Comparison of ENCODE assay signal across 11 cellular contexts in genomic region chr20:7879883-7880282, GRCh38.
A peak's percentile ranks its signal among the peaks of the same experiment; 100 is the strongest.
DNase-seq lines count a peak whose midpoint lies in the region; ATAC-seq and TF ChIP-seq lines count a peak whose summit lies in the region.
"Had no signal": no experiment of that assay in that cellular context is flagged by ENCODE, and none has a peak within 500 bp of the region (broad histone marks: within the 10 kb centered on the region; RNA-seq: fewer than 3 reads in every experiment).

No MANE protein-coding gene starts in this region.

- H3K27me3 ChIP-seq in BLaER1 (no peaks in the 10 kb centered on the region), IMR-90 (ENCODE audit: control insufficient read depth, insufficient read depth, low read length) (no peaks in the 10 kb centered on the region)
- H3K27me3 ChIP-seq: body of pancreas, gastrocnemius medialis had no signal

- no peak overlapping the region for H2AK9ac ChIP-seq in IMR-90 (replicated peaks; ENCODE audit: low read depth, low read length, poor library complexity)

- H3K18ac ChIP-seq in IMR-90 (ENCODE audit: low read depth, low read length), result no peak overlapping the region

- H3K36me3 ChIP-seq in BLaER1 (no peaks in the 10 kb centered on the region), IMR-90 (ENCODE audit: control insufficient read depth, insufficient read depth, low read length) (no peaks in the 10 kb centered on the region)
- H3K36me3 ChIP-seq: gastrocnemius medialis had no signal

- H3K9me1 ChIP-seq in IMR-90 (ENCODE audit: insufficient read depth, low read length), result no peaks in the 10 kb centered on the region

- H3K23ac ChIP-seq in IMR-90 (ENCODE audit: low read depth, low read length), result no peak overlapping the region

- H3K14ac ChIP-seq in IMR-90 (replicated peaks; ENCODE audit: low read depth, low read length), result no peak overlapping the region

- peaks cover 0 to 1% of the 10 kb centered on the region in 2 donors for H3K9me3 Mint-ChIP-seq in activated T-cell treated with anti-CD3 and anti-CD28 coated beads, Interleukin-2, amount 50 U/mL, for 72 hours

- CTCF ChIA-PET in IMR-90 (lab: Yijun Ruan, JAX), result interaction anchor here (0.6 to 1.7 kb wide), 3 partner anchors 46 to 1326 kb away, joined by 3 to 6 read pairs (median 3); no protein-coding TSS in a partner anchor

- H3K27me3 Mint-ChIP-seq in activated T-cell treated with anti-CD3 and anti-CD28 coated beads, Interleukin-2, amount 50 U/mL, for 72 hours (ENCODE audit: low read depth), result no peaks in the 10 kb centered on the region
- peaks cover 27% of the 10 kb centered on the region for H3K27me3 Mint-ChIP-seq in T-helper 17 cell

- H3K4me2 ChIP-seq in BLaER1 (peak overlapping the region; percentile 59), IMR-90 (ENCODE audit: low read depth, low read length) (peak overlapping the region; percentile 20; the same call in 1 of the 2 replicates)

- TF ChIP-seq CTCF in IMR-90 (conservative IDR thresholded peaks at IDR 0.05; ENCODE audit: low read depth, low read length) (no peak), epithelial cell of esophagus (IDR thresholded peaks at IDR 0.05; ENCODE audit: insufficient read depth, low read depth, low read length, missing control alignments) (no peak)

- dilution Hi-C loops in IMR-90 (cut with HindIII; ENCODE audit: low sequenced_read_pairs, unreplicated experiment), result no loop called here

- ATAC-seq in GM21423 (IDR thresholded peaks at IDR 0.05; ENCODE audit: unreplicated experiment) (peak; percentile 83), IMR-90 (ENCODE audit: low read depth) (peak; percentile 90), HG03039 (IDR thresholded peaks at IDR 0.05; ENCODE audit: unreplicated experiment) (no peak), T-helper 17 cell (no peak)
- ATAC-seq in activated T-cell treated with anti-CD3 and anti-CD28 coated beads, Interleukin-2, amount 50 U/mL, for 72 hours (replicated peaks in 1 of 2), result no peak
- ATAC-seq: body of pancreas, gastrocnemius medialis had no signal

- H4K8ac ChIP-seq in IMR-90 (ENCODE audit: low read depth in 2 of 2, low read length in 2 of 2), result peak overlapping the region in 1 of 2 experiments; percentile 27; a peak in 1 of 4 replicates

- no TSS peak for BruUV-seq in IMR-90 (replicated peaks; lab: Mats Ljungman, UMichigan)

- H3K4me1 ChIP-seq in BLaER1 (peaks cover 24% of the 10 kb centered on the region), IMR-90 (ENCODE audit: control insufficient read depth, insufficient read depth, low read length) (no peaks in the 10 kb centered on the region)
- H3K4me1 ChIP-seq: body of pancreas, gastrocnemius medialis had no signal

- H2BK15ac ChIP-seq in IMR-90 (ENCODE audit: low read depth, low read length), result no peak overlapping the region

- peak overlapping the region; percentile 34 for H2BK5ac ChIP-seq in IMR-90 (ENCODE audit: low read depth, low read length, poor library complexity, severe bottlenecking)

- H3K9ac ChIP-seq in BLaER1 (peak overlapping the region; percentile 30; the same call in 1 of the 2 replicates), IMR-90 (ENCODE audit: low read depth, low read length) (no peak overlapping the region)

- H3K4me3 ChIP-seq in BLaER1, result no peak overlapping the region
- no peak overlapping the region for H3K4me3 ChIP-seq in IMR-90 (ENCODE audit: insufficient read depth, low read depth, low read length)
- no peak overlapping the region for H3K4me3 ChIP-seq in epithelial cell of esophagus (ENCODE audit: low read length)
- H3K4me3 ChIP-seq: body of pancreas, gastrocnemius medialis had no signal

- no peak for TF ChIP-seq RAD21 in IMR-90 (IDR thresholded peaks at IDR 0.05; ENCODE audit: low read length)

- no peak overlapping the region for H4K5ac ChIP-seq in IMR-90 (ENCODE audit: low read depth, low read length)

- no peak overlapping the region for H2AFZ ChIP-seq in IMR-90 (replicated peaks; ENCODE audit: low read length, poor library complexity)

- in situ Hi-C loops in IMR-90 (cut with MboI; ENCODE audit: low sequenced_read_pairs), result no loop called here

- no peak for TF ChIP-seq POLR2A in IMR-90 (IDR thresholded peaks at IDR 0.05; ENCODE audit: low read depth, low read length)

- H3K4me1 Mint-ChIP-seq in activated T-cell treated with anti-CD3 and anti-CD28 coated beads, Interleukin-2, amount 50 U/mL, for 72 hours (ENCODE audit: low read depth), result no peaks in the 10 kb centered on the region
- no peaks in the 10 kb centered on the region for H3K4me1 Mint-ChIP-seq in T-helper 17 cell

- peak overlapping the region; percentile 75 for H2BK120ac ChIP-seq in IMR-90 (ENCODE audit: low read depth, low read length)

- H3K27ac ChIP-seq in BLaER1 (peak overlapping the region; percentile 24; the same call in 1 of the 2 replicates), IMR-90 (ENCODE audit: insufficient read depth, low read length) (peak overlapping the region; percentile 50; the same call in 1 of the 2 replicates)
- H3K27ac ChIP-seq: body of pancreas, gastrocnemius medialis had no signal

- no peaks in the 10 kb centered on the region for H3K79me1 ChIP-seq in IMR-90 (ENCODE audit: low read depth in 1 of 2, low read length in 2 of 2)

- H4K91ac ChIP-seq in IMR-90 (ENCODE audit: insufficient read depth, low read depth, low read length), result peak overlapping the region; percentile 53; the same call in 1 of the 2 replicates

- no peaks in the 10 kb centered on the region for H3K9me3 ChIP-seq in BLaER1
- H3K9me3 ChIP-seq in IMR-90 (ENCODE audit: control insufficient read depth, insufficient read depth, low read length), result no peaks in the 10 kb centered on the region
- no peaks in the 10 kb centered on the region for H3K9me3 ChIP-seq in T-helper 17 cell (ENCODE audit: control insufficient read depth, low read length, poor library complexity, severe bottlenecking)
- H3K9me3 ChIP-seq: body of pancreas, gastrocnemius medialis had no signal

- intact Hi-C loops in IMR-90 (cut with micrococcal nuclease), result no loop called here

- DNase-seq in IMR-90 (peak; percentile 43), epithelial cell of esophagus (ENCODE audit: low read depth) (peak; percentile 10), D341Med (ENCODE audit: low spot score) (no peak), T-helper 17 cell (no peak)
- no peak for DNase-seq in activated T-cell treated with anti-CD3 and anti-CD28 coated beads, Interleukin-2, amount 50 U/mL, for 72 hours
- DNase-seq: body of pancreas, gastrocnemius medialis, NCI-H2081 treated with DMSO at 0.1 percent for 48 hours had no signal

- no peak overlapping the region for H2AK5ac ChIP-seq in IMR-90 (ENCODE audit: low read depth, low read length)

- WGBS in IMR-90 (ENCODE audit: extremely low coverage in 2 of 2, insufficient read length in 1 of 2), 2 experiments, result no CpG with 5 or more reads among the region's 5 CpGs

- H4K20me1 ChIP-seq in BLaER1 (no peaks in the 10 kb centered on the region), IMR-90 (ENCODE audit: insufficient read depth, low read length) (no peaks in the 10 kb centered on the region)

- peak overlapping the region; percentile 30; the same call in 1 of the 2 replicates for H3K4ac ChIP-seq in IMR-90 (ENCODE audit: low read depth, low read length)

- no peak overlapping the region for H3K4me3 Mint-ChIP-seq in activated T-cell treated with anti-CD3 and anti-CD28 coated beads, Interleukin-2, amount 50 U/mL, for 72 hours
- no peak overlapping the region for H3K4me3 Mint-ChIP-seq in T-helper 17 cell

- peak overlapping the region; percentile 62; the same call in 1 of the 2 replicates for H3K56ac ChIP-seq in IMR-90 (ENCODE audit: extremely low read depth, insufficient read depth, low read length)

- H3K27ac Mint-ChIP-seq in activated T-cell treated with anti-CD3 and anti-CD28 coated beads, Interleukin-2, amount 50 U/mL, for 72 hours, result no peak overlapping the region
- no peak overlapping the region for H3K27ac Mint-ChIP-seq in T-helper 17 cell

- H2BK20ac ChIP-seq in IMR-90 (ENCODE audit: low read depth, low read length), result peak overlapping the region; percentile 65; the same call in 1 of the 2 replicates

- H3K36me3 Mint-ChIP-seq in activated T-cell treated with anti-CD3 and anti-CD28 coated beads, Interleukin-2, amount 50 U/mL, for 72 hours (ENCODE audit: insufficient read depth in 2 of 2), result no peaks in the 10 kb centered on the region
- no peaks in the 10 kb centered on the region for H3K36me3 Mint-ChIP-seq in T-helper 17 cell (ENCODE audit: low read depth)

- POLR2A ChIA-PET in IMR-90 (lab: Charles Lee; ENCODE audit: unreplicated experiment), result no interaction called here

TF ChIP-seq in IMR-90, 13 proteins besides CTCF, POLR2A, EP300 and RAD21 (continues in another document):
- TF ChIP-seq MAZ (IDR thresholded peaks at IDR 0.05; ENCODE audit: borderline replicate concordance, low read depth, low read length) (no peak), SMC3 (IDR thresholded peaks at IDR 0.05; ENCODE audit: low read depth, low read length) (no peak), MXI1 (IDR thresholded peaks at IDR 0.05; ENCODE audit: borderline replicate concordance, low read depth, low read length) (no peak), ELK1 (IDR thresholded peaks at IDR 0.05; ENCODE audit: borderline replicate concordance, low read depth, low read length) (no peak), MAFK (IDR thresholded peaks at IDR 0.05; ENCODE audit: low read depth, low read length) (no peak), RFX5 (IDR thresholded peaks at IDR 0.05; ENCODE audit: low read depth, low read length) (no peak), RCOR1 (IDR thresholded peaks at IDR 0.05; ENCODE audit: insufficient replicate concordance, low read length) (no peak), NFE2L2 (IDR thresholded peaks at IDR 0.05; ENCODE audit: low read depth, low read length) (no peak), CEBPB (IDR thresholded peaks at IDR 0.05; ENCODE audit: low read depth, low read length) (no peak), FOS (IDR thresholded peaks at IDR 0.05; ENCODE audit: low read depth, low read length) (no peak), CHD1 (IDR thresholded peaks at IDR 0.05; ENCODE audit: low read depth, low read length) (no peak)
- TF ChIP-seq, protein P1, sequence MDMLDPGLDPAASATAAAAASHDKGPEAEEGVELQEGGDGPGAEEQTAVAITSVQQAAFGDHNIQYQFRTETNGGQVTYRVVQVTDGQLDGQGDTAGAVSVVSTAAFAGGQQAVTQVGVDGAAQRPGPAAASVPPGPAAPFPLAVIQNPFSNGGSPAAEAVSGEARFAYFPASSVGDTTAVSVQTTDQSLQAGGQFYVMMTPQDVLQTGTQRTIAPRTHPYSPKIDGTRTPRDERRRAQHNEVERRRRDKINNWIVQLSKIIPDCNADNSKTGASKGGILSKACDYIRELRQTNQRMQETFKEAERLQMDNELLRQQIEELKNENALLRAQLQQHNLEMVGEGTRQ (IDR thresholded peaks at IDR 0.05; ENCODE audit: low read depth, low read length), result no peak

Comparison
In these comparisons a context has a peak if more than half of its experiments do, and no peak if none do; other contexts are left out.
1. ATAC-seq: peak in GM21423 (single experiment) and IMR-90 (single experiment); none in HG03039 (single experiment), activated T-cell treated with anti-CD3 and anti-CD28 coated beads, Interleukin-2, amount 50 U/mL, for 72 hours (0 of 2) and T-helper 17 cell (single experiment).
2. DNase-seq: peak in IMR-90 (single experiment) and epithelial cell of esophagus (single experiment); none in D341Med (single experiment), activated T-cell treated with anti-CD3 and anti-CD28 coated beads, Interleukin-2, amount 50 U/mL, for 72 hours (0 of 2) and T-helper 17 cell (0 of 3).